8 cellular contexts compared by ENCODE assay signal in the genomic region with DNA sequence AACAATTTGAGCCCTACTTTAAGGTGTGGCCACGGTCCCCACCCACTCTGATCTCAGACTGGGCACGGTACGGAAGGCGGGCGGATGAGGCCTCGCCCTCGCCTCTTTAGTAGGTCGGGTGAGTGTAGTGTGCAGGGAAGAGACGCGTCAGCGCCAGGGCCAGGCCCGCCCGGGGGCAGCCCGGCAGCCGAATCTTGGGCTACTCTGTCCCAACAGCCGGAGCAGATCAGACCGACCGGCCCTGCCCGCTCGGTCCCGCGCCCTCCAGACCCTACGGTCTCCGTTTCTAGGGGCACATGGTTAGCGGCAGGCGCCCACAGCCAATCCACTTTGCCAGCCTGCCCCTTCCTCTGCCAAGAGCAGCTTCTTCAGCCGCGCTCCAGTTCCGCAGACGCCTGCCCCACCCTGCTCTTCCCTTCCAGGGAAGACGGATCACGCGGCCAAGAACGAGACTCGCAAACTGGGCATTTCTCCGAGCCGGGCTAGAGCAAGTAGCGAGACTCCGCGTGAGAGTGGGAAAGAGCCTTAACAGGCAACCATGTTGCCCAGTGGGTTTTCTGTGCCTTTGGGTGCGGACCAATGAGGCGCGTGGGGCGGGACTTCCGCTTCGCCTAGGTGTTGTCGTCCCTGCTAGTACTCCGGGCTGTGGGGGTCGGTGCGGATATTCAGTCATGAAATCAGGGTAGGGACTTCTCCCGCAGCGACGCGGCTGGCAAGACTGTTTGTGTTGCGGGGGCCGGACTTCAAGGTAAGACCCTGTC. TPM values are rescaled to one million over a fixed set of nuclear protein-coding genes. Genes with fewer than 3 reads are reported as not detected.
DNase-seq lines count a peak whose midpoint lies in the region; ATAC-seq lines count a peak whose summit lies in the region.

Gene RNF13, plus strand, starts transcription at position 610 of the 761 bp plus-strand sequence. CDS start 32,812 bp downstream, outside the sequence.

- ATAC-seq in GM19397 (IDR thresholded peaks at IDR 0.05; ENCODE audit: unreplicated experiment), result peak; percentile 93
- peak; percentile 79 for ATAC-seq in HG03565 (IDR thresholded peaks at IDR 0.05; ENCODE audit: unreplicated experiment)
- ATAC-seq in left lobe of liver, result peak; percentile 92

- DNase-seq in CD1c-positive myeloid dendritic cell (ENCODE audit: extremely low spot score) (peak; percentile 99), NCI-H748 treated with DMSO at 0.1 percent for 48 hours (lab: John Stamatoyannopoulos, UW) (peak; percentile 61), dedifferentiated amniotic fluid mesenchymal stem cell (ENCODE audit: extremely low spot score) (peak; percentile 99), left lobe of liver (ENCODE audit: low spot score) (peak; percentile 98)
- peak; percentile 84 to 90 for DNase-seq in activated CD4-positive, alpha-beta T cell treated with anti-CD3 and anti-CD28 coated beads, Interleukin-2, amount 50 U/mL, for 24 hours (ENCODE audit: low read depth in 1 of 2, low spot score in 1 of 2)
- peak; percentile 93 to 95 for DNase-seq in stimulated activated CD4-positive, alpha-beta T cell treated with anti-CD3 and anti-CD28 coated beads, Interleukin-2, amount 100 ng/mL, for 24 hours

RNA-seq across cellular contexts. Expression of gene RNF13, which starts in this region (rescaled TPM):
- total RNA-seq in left lobe of liver, result 36.7 TPM

Comparison
In these comparisons a context has a peak if more than half of its experiments do, and no peak if none do; other contexts are left out.
1. Peak in every context shown above with its lines: DNase-seq and ATAC-seq.